1 cellular context compared by ENCODE assay signal in the genomic region with DNA sequence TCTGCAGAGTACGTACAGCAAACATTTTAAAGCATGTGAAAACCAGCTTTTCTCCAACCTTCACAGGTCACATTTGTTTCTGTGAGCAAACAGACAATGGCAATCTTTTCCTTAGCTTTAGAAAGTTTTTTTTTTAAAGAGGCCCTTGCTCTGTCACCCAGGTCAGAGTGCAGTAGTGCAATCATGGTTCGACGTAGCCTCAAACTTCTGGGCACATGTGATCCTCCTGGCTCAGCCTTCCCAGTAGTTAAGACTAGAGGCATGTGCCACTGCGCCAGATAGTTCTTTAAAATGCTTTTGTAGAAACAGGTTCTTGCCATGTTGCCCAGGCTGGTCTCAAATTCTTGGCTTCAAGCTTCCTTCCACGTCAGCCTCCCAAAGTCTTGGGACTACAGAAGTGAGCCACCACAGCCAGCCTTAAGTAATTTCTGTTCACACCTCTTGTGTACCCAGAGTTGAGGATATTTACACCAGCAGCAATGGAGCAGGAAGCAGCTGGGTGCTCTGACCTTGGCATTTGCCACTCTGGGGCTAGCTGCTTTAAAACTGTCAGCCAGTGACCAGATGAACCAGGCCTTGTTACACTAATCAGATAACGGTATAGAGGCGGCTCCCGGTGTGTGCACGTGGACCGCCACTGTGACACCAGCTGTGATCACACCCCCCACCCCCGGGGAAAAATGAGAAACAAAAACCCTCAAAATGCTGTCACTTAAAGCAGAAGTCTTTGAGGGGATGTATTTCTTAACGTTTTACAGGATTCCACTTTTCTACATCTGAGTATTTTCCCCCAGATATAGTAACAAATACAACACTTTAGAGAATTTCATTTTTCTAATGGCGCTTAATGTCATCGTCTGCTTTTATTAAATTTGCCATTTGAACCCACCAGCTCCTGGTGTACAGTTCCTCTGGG.
TF ChIP-seq lines count a peak whose summit lies in the region.

No MANE protein-coding gene starts in this region.

TF ChIP-seq in HepG2, 621 proteins besides CTCF, POLR2A, EP300 and RAD21 (continued from another document and continues in another):
- TF ChIP-seq ZNF281 (CRISPR knock-in tag; IDR thresholded peaks at IDR 0.05; ENCODE audit: borderline replicate concordance) = no peak
- no peak for TF ChIP-seq KDM1A (CRISPR knock-in tag; IDR thresholded peaks at IDR 0.05)
- no peak for TF ChIP-seq ZSCAN31 (CRISPR knock-in tag; IDR thresholded peaks at IDR 0.05; ENCODE audit: low read depth)
- TF ChIP-seq IKZF5 (CRISPR knock-in tag; IDR thresholded peaks at IDR 0.05) = no peak
- no peak for TF ChIP-seq ZNF619 (CRISPR knock-in tag; IDR thresholded peaks at IDR 0.05)
- peak; percentile 49; the same call in 1 of the 2 replicates for TF ChIP-seq ISL2 (CRISPR knock-in tag; IDR thresholded peaks at IDR 0.05)
- TF ChIP-seq ZKSCAN8 (CRISPR knock-in tag; IDR thresholded peaks at IDR 0.05; ENCODE audit: borderline replicate concordance) = no peak; the same call in 1 of the 2 replicates
- TF ChIP-seq ARNT (IDR thresholded peaks at IDR 0.05) = no peak
- TF ChIP-seq, protein P1, sequence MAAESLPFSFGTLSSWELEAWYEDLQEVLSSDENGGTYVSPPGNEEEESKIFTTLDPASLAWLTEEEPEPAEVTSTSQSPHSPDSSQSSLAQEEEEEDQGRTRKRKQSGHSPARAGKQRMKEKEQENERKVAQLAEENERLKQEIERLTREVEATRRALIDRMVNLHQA (CRISPR knock-in tag; IDR thresholded peaks at IDR 0.05) = no peak
- peak; percentile 55; the same call in 1 of the 2 replicates for TF ChIP-seq RXRB (CRISPR knock-in tag; IDR thresholded peaks at IDR 0.05; ENCODE audit: borderline replicate concordance)
- TF ChIP-seq, protein P2, sequence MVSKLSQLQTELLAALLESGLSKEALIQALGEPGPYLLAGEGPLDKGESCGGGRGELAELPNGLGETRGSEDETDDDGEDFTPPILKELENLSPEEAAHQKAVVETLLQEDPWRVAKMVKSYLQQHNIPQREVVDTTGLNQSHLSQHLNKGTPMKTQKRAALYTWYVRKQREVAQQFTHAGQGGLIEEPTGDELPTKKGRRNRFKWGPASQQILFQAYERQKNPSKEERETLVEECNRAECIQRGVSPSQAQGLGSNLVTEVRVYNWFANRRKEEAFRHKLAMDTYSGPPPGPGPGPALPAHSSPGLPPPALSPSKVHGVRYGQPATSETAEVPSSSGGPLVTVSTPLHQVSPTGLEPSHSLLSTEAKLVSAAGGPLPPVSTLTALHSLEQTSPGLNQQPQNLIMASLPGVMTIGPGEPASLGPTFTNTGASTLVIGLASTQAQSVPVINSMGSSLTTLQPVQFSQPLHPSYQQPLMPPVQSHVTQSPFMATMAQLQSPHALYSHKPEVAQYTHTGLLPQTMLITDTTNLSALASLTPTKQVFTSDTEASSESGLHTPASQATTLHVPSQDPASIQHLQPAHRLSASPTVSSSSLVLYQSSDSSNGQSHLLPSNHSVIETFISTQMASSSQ (IDR thresholded peaks at IDR 0.05; ENCODE audit: low read depth) = no peak
- TF ChIP-seq, protein P2 (CRISPR knock-in tag; IDR thresholded peaks at IDR 0.05; ENCODE audit: borderline replicate concordance) = no peak
- TF ChIP-seq IKZF4 (CRISPR knock-in tag; IDR thresholded peaks at IDR 0.05; ENCODE audit: borderline replicate concordance, low read depth, not compliant biosample characterization) = no peak
- no peak for TF ChIP-seq ZZZ3 (CRISPR knock-in tag; IDR thresholded peaks at IDR 0.05; ENCODE audit: borderline replicate concordance)
- peak; percentile 39; the same call in 1 of the 2 replicates for TF ChIP-seq YEATS4 (CRISPR knock-in tag; IDR thresholded peaks at IDR 0.05; ENCODE audit: borderline replicate concordance)
- TF ChIP-seq, protein P3, sequence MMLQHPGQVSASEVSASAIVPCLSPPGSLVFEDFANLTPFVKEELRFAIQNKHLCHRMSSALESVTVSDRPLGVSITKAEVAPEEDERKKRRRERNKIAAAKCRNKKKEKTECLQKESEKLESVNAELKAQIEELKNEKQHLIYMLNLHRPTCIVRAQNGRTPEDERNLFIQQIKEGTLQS (CRISPR knock-in tag; IDR thresholded peaks at IDR 0.05) = no peak
- TF ChIP-seq, protein P4, sequence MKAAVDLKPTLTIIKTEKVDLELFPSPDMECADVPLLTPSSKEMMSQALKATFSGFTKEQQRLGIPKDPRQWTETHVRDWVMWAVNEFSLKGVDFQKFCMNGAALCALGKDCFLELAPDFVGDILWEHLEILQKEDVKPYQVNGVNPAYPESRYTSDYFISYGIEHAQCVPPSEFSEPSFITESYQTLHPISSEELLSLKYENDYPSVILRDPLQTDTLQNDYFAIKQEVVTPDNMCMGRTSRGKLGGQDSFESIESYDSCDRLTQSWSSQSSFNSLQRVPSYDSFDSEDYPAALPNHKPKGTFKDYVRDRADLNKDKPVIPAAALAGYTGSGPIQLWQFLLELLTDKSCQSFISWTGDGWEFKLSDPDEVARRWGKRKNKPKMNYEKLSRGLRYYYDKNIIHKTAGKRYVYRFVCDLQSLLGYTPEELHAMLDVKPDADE (CRISPR knock-in tag; IDR thresholded peaks at IDR 0.05) = no peak
- TF ChIP-seq, protein P5, sequence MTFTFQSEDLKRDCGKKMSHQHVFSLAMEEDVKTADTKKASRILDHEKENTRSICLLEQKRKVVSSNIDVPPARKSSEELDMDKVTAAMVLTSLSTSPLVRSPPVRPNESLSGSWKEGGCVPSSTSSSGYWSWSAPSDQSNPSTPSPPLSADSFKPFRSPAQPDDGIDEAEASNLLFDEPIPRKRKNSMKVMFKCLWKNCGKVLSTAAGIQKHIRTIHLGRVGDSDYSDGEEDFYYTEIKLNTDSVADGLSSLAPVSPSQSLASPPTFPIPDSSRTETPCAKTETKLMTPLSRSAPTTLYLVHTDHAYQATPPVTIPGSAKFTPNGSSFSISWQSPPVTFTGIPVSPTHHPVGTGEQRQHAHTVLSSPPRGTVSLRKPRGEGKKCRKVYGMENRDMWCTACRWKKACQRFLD (CRISPR knock-in tag; IDR thresholded peaks at IDR 0.05; ENCODE audit: borderline replicate concordance) = no peak
- TF ChIP-seq, protein P6, sequence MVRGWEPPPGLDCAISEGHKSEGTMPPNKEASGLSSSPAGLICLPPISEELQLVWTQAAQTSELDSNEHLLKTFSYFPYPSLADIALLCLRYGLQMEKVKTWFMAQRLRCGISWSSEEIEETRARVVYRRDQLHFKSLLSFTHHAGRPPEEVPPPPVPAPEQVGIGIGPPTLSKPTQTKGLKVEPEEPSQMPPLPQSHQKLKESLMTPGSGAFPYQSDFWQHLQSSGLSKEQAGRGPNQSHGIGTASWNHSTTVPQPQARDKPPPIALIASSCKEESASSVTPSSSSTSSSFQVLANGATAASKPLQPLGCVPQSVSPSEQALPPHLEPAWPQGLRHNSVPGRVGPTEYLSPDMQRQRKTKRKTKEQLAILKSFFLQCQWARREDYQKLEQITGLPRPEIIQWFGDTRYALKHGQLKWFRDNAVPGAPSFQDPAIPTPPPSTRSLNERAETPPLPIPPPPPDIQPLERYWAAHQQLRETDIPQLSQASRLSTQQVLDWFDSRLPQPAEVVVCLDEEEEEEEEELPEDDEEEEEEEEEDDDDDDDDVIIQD (CRISPR knock-in tag; IDR thresholded peaks at IDR 0.05; ENCODE audit: low read depth) = no peak
- TF ChIP-seq NFYC (CRISPR knock-in tag; IDR thresholded peaks at IDR 0.05) = no peak
- TF ChIP-seq RFX1 (IDR thresholded peaks at IDR 0.05) = no peak
- no peak for TF ChIP-seq ATF6 (CRISPR knock-in tag; conservative IDR thresholded peaks at IDR 0.05)
- TF ChIP-seq TEAD2 (CRISPR knock-in tag; IDR thresholded peaks at IDR 0.05) = no peak
- TF ChIP-seq ZNF674 (CRISPR knock-in tag; IDR thresholded peaks at IDR 0.05; ENCODE audit: low read depth) = no peak
- TF ChIP-seq SIX1 (CRISPR knock-in tag; IDR thresholded peaks at IDR 0.05; ENCODE audit: borderline replicate concordance) = peak; percentile 68; the same call in 1 of the 2 replicates
- TF ChIP-seq KLF16 (CRISPR knock-in tag; IDR thresholded peaks at IDR 0.05) = peak in 1 of 2 experiments; percentile 21; a peak in 1 of 4 replicates
- no peak for TF ChIP-seq ZFP82 (CRISPR knock-in tag; IDR thresholded peaks at IDR 0.05; ENCODE audit: borderline replicate concordance)
- TF ChIP-seq GATA4 (IDR thresholded peaks at IDR 0.05; ENCODE audit: borderline replicate concordance, low read depth) = 0 out of 2 replicates have a peak, but pooled peaks have one; percentile 30
- TF ChIP-seq, protein P7, sequence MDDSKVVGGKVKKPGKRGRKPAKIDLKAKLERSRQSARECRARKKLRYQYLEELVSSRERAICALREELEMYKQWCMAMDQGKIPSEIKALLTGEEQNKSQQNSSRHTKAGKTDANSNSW (CRISPR knock-in tag; IDR thresholded peaks at IDR 0.05; ENCODE audit: borderline replicate concordance) = no peak
- TF ChIP-seq SRSF4 (IDR thresholded peaks at IDR 0.05; ENCODE audit: low read depth, low read length, poor library complexity, severe bottlenecking) = no peak
- TF ChIP-seq ZNF788 (CRISPR knock-in tag; IDR thresholded peaks at IDR 0.05; ENCODE audit: borderline replicate concordance) = no peak
- TF ChIP-seq ZNF776 (CRISPR knock-in tag; IDR thresholded peaks at IDR 0.05) = no peak
- TF ChIP-seq SPEN (CRISPR knock-in tag; IDR thresholded peaks at IDR 0.05; ENCODE audit: low read depth) = 0 out of 2 replicates have a peak, but pooled peaks have one; percentile 30
- TF ChIP-seq NAIF1 (CRISPR knock-in tag; IDR thresholded peaks at IDR 0.05; ENCODE audit: borderline replicate concordance) = no peak
- TF ChIP-seq BATF2 (CRISPR knock-in tag; IDR thresholded peaks at IDR 0.05) = no peak
- 0 out of 2 replicates have a peak, but pooled peaks have one; percentile 24 for TF ChIP-seq ZSCAN25 (CRISPR knock-in tag; IDR thresholded peaks at IDR 0.05)
- TF ChIP-seq DR1 (CRISPR knock-in tag; IDR thresholded peaks at IDR 0.05) = no peak
- no peak for TF ChIP-seq ZBTB14 (CRISPR knock-in tag; IDR thresholded peaks at IDR 0.05)
- no peak for TF ChIP-seq ATAD3A (CRISPR knock-in tag; IDR thresholded peaks at IDR 0.05)
- TF ChIP-seq SSRP1 (CRISPR knock-in tag; IDR thresholded peaks at IDR 0.05) = no peak
